Comparison of ENCODE assay signal across 1 cellular context in genomic region chr18:31102020-31102684, GRCh38.
TF ChIP-seq lines count a peak whose summit lies in the region.

Gene DSC2 (minus strand): TSS chr18:31102421. CDS start chr18:31101971, 450 bp downstream.

TF ChIP-seq in K562, 482 proteins besides CTCF, POLR2A, EP300 and RAD21 (continued from another document and continues in another):
- no peak for TF ChIP-seq SP2 (IDR thresholded peaks at IDR 0.05; ENCODE audit: extremely low read depth, low read depth, low read length, poor library complexity, severe bottlenecking)
- TF ChIP-seq BRF1 (IDR thresholded peaks at IDR 0.05; ENCODE audit: borderline replicate concordance, extremely low read depth, insufficient read length), result no peak
- peak; percentile 54 for TF ChIP-seq KDM5B (IDR thresholded peaks at IDR 0.05; ENCODE audit: insufficient replicate concordance, low read depth, low read length)
- TF ChIP-seq ZFX (CRISPR knock-in tag; IDR thresholded peaks at IDR 0.05), result peak; percentile 70
- TF ChIP-seq HMG20B (CRISPR knock-in tag; IDR thresholded peaks at IDR 0.05), result peak; percentile 28; the same call in 1 of the 2 replicates
- no peak for TF ChIP-seq FOXA1 (IDR thresholded peaks at IDR 0.05; ENCODE audit: borderline replicate concordance)
- 0 out of 2 replicates have a peak, but pooled peaks have one; percentile 12 for TF ChIP-seq SMC3 (conservative IDR thresholded peaks at IDR 0.05; ENCODE audit: insufficient read depth, low read depth, low read length)
- peak; percentile 76 to 77; a peak in 2 of 4 replicates for TF ChIP-seq UBTF (IDR thresholded peaks at IDR 0.05; ENCODE audit: borderline replicate concordance in 1 of 2, low read depth in 2 of 2, low read length in 2 of 2)
- TF ChIP-seq THRA (IDR thresholded peaks at IDR 0.05), result no peak
- peak; percentile 17 for TF ChIP-seq CHD1 (IDR thresholded peaks at IDR 0.05; ENCODE audit: low read length)
- 0 out of 2 replicates have a peak, but pooled peaks have one; percentile 31 for TF ChIP-seq TCF3 (CRISPR knock-in tag; IDR thresholded peaks at IDR 0.05)
- TF ChIP-seq ZNF174 (CRISPR knock-in tag; IDR thresholded peaks at IDR 0.05), result no peak
- 0 out of 2 replicates have a peak, but pooled peaks have one; percentile 17 for TF ChIP-seq ZNF764 (CRISPR knock-in tag; IDR thresholded peaks at IDR 0.05; ENCODE audit: low read depth)
- peak; percentile 71; the same call in 1 of the 2 replicates for TF ChIP-seq ZEB2 (IDR thresholded peaks at IDR 0.05)
- peak; percentile 41; the same call in 1 of the 2 replicates for TF ChIP-seq TFAP4 (CRISPR knock-in tag; IDR thresholded peaks at IDR 0.05; ENCODE audit: borderline replicate concordance)
- TF ChIP-seq SP1 (CRISPR knock-in tag; IDR thresholded peaks at IDR 0.05), result peak; percentile 24; the same call in 1 of the 2 replicates
- no peak for TF ChIP-seq NFIX (CRISPR knock-in tag; IDR thresholded peaks at IDR 0.05; ENCODE audit: low read depth)
- no peak for TF ChIP-seq ELF2 (CRISPR knock-in tag; IDR thresholded peaks at IDR 0.05)
- TF ChIP-seq HMGN3 (IDR thresholded peaks at IDR 0.05; ENCODE audit: borderline replicate concordance, extremely low read depth, insufficient read length, low read depth, low read length), result peak; percentile 15
- TF ChIP-seq ZNF740 (CRISPR knock-in tag; IDR thresholded peaks at IDR 0.05), result peak; percentile 53; the same call in 1 of the 2 replicates
- TF ChIP-seq ZNF740 (tag; IDR thresholded peaks at IDR 0.05), result no peak
- no peak for TF ChIP-seq ETS1 (conservative IDR thresholded peaks at IDR 0.05; ENCODE audit: control insufficient read depth, low read depth, low read length)
- no peak for TF ChIP-seq ELK1 (CRISPR knock-in tag; IDR thresholded peaks at IDR 0.05)
- TF ChIP-seq PCBP1 (IDR thresholded peaks at IDR 0.05; ENCODE audit: low read depth, low read length, poor library complexity, severe bottlenecking), result peak; percentile 14
- no peak for TF ChIP-seq CBX5 (IDR thresholded peaks at IDR 0.05; ENCODE audit: borderline replicate concordance, low read depth)
- TF ChIP-seq ZNF589 (CRISPR knock-in tag; IDR thresholded peaks at IDR 0.05; ENCODE audit: low read depth), result peak; percentile 35; the same call in 1 of the 2 replicates
- peak; percentile 62; the same call in 1 of the 2 replicates for TF ChIP-seq ZBTB17 (CRISPR knock-in tag; IDR thresholded peaks at IDR 0.05)
- peak; percentile 75 for TF ChIP-seq POLR2G (IDR thresholded peaks at IDR 0.05; ENCODE audit: low read depth, low read length)
- peak; percentile 28; the same call in 1 of the 2 replicates for TF ChIP-seq MGA (IDR thresholded peaks at IDR 0.05)
- TF ChIP-seq CXXC5 (CRISPR knock-in tag; IDR thresholded peaks at IDR 0.05), result peak; percentile 68
- no peak for TF ChIP-seq PHTF2 (CRISPR knock-in tag; IDR thresholded peaks at IDR 0.05)
- peak; percentile 70 for TF ChIP-seq RBFOX2 (IDR thresholded peaks at IDR 0.05; ENCODE audit: low read depth, low read length)
- no peak for TF ChIP-seq GABPB1 (CRISPR knock-in tag; IDR thresholded peaks at IDR 0.05)
- TF ChIP-seq PML (IDR thresholded peaks at IDR 0.05; ENCODE audit: low read length), result 0 out of 2 replicates have a peak, but pooled peaks have one; percentile 26
- TF ChIP-seq ZBTB7A (IDR thresholded peaks at IDR 0.05; ENCODE audit: borderline replicate concordance, control insufficient read depth, low read depth, low read length), result peak; percentile 45; the same call in 1 of the 2 replicates
- TF ChIP-seq DMBX1 (CRISPR knock-in tag; IDR thresholded peaks at IDR 0.05; ENCODE audit: borderline replicate concordance), result 0 out of 2 replicates have a peak, but pooled peaks have one; percentile 17
- peak; percentile 19 for TF ChIP-seq HNRNPLL (IDR thresholded peaks at IDR 0.05; ENCODE audit: low read depth, low read length, poor library complexity, severe bottlenecking)
- TF ChIP-seq RBM14 (IDR thresholded peaks at IDR 0.05; ENCODE audit: borderline replicate concordance, insufficient read depth, low read depth, low read length), result no peak
- no peak for TF ChIP-seq HLTF (IDR thresholded peaks at IDR 0.05)
- TF ChIP-seq GATAD2A (IDR thresholded peaks at IDR 0.05), result 0 out of 2 replicates have a peak, but pooled peaks have one; percentile 23
- peak; percentile 54 for TF ChIP-seq L3MBTL2 (IDR thresholded peaks at IDR 0.05)
- TF ChIP-seq ZNF583 (CRISPR knock-in tag; IDR thresholded peaks at IDR 0.05), result peak; percentile 43; the same call in 1 of the 2 replicates
- no peak for TF ChIP-seq ZNF3 (CRISPR knock-in tag; IDR thresholded peaks at IDR 0.05)
- no peak for TF ChIP-seq TBL1XR1 (IDR thresholded peaks at IDR 0.05; ENCODE audit: low read length in 2 of 2)
- no peak for TF ChIP-seq HMG20A (CRISPR knock-in tag; conservative IDR thresholded peaks at IDR 0.05)
- 0 out of 2 replicates have a peak, but pooled peaks have one; percentile 25 for TF ChIP-seq TAF7 (tag; IDR thresholded peaks at IDR 0.05)
